In genomic region chr16:87855852-87856715, GRCh38 we compare ENCODE assay signal across 8 cellular contexts. TPM values are rescaled to one million over a fixed set of nuclear protein-coding genes. Genes with fewer than 3 reads are reported as not detected.
DNase-seq lines count a peak whose midpoint lies in the region; ATAC-seq, FAIRE-seq and TF ChIP-seq lines count a peak whose summit lies in the region.

No MANE protein-coding gene starts in this region.

- no peak overlapping the region for H2BK120ac ChIP-seq in H1 (replicated peaks; ENCODE audit: low read depth, low read length)

- H3K27me3 ChIP-seq in H1 (replicated peaks in 1 of 4; ENCODE audit: control insufficient read depth in 3 of 4, extremely low read depth in 1 of 4, insufficient read depth in 3 of 4, low read length in 3 of 4) (no peaks in the 10 kb centered on the region), GM23338 (ENCODE audit: insufficient read depth) (no peaks in the 10 kb centered on the region)

- no peak overlapping the region for H3K4ac ChIP-seq in H1 (replicated peaks; ENCODE audit: insufficient read length, low read depth, low read length)

- H3K14ac ChIP-seq in H1 (ENCODE audit: insufficient read length), result no peak overlapping the region

- H3K23ac ChIP-seq in H1 (ENCODE audit: insufficient read length), result no peak overlapping the region

- peak overlapping the region; percentile 86 to 94 for H3K27ac Mint-ChIP-seq in natural killer cell
- H3K27ac Mint-ChIP-seq in GM23338, result no peak overlapping the region

- no peak overlapping the region for H2AK5ac ChIP-seq in H1 (ENCODE audit: low read depth, low read length)

- H3K56ac ChIP-seq in H1 (replicated peaks; ENCODE audit: insufficient read length, low read depth, low read length), result no peak overlapping the region

- no peak for TF ChIP-seq RAD21 in H1 (IDR thresholded peaks at IDR 0.05 in 1 of 2, conservative IDR thresholded peaks at IDR 0.05 in 1 of 2; ENCODE audit: low read depth in 2 of 2, low read length in 2 of 2)

- H4K20me1 ChIP-seq in H1 (replicated peaks in 1 of 2; ENCODE audit: control insufficient read depth in 1 of 2, insufficient read depth in 2 of 2, low read length in 2 of 2) (peaks cover 7 to 10% of the 10 kb centered on the region in 2 experiments), GM23338 (replicated peaks; ENCODE audit: insufficient read depth) (peaks cover 37% of the 10 kb centered on the region)

- H3K23me2 ChIP-seq in H1 (ENCODE audit: low read depth, low read length), result no peaks in the 10 kb centered on the region

- H3K4me3 Mint-ChIP-seq in natural killer cell (peak overlapping the region; percentile 81), GM23338 (no peak overlapping the region)

- H3K4me1 Mint-ChIP-seq in natural killer cell (peaks cover 16 to 38% of the 10 kb centered on the region in 2 donors), GM23338 (peaks cover 61% of the 10 kb centered on the region)

- H3K9me3 ChIP-seq in H1 (ENCODE audit: insufficient read depth in 2 of 2, low read depth in 1 of 2, low read length in 1 of 2), result no peaks in the 10 kb centered on the region

- in situ Hi-C loops in GM13977 (cut with MboI; ENCODE audit: low pct_unique_long_range_greater_than_20kb, low sequenced_read_pairs, unreplicated experiment) (no loop called here), SK-MEL-5 (cut with HindIII; ENCODE audit: low pct_unique_long_range_greater_than_20kb, low sequenced_read_pairs) (no loop called here)

- no peak for TF ChIP-seq POLR2A in H1 (IDR thresholded peaks at IDR 0.05; ENCODE audit: control extremely low read depth in 1 of 2, low read depth in 2 of 2, low read length in 2 of 2)

- H3K79me1 ChIP-seq in H1 (ENCODE audit: low read depth, low read length), result peaks cover 2% of the 10 kb centered on the region

- H3K36me3 ChIP-seq in H1 (ENCODE audit: control insufficient read depth in 2 of 4, insufficient read depth in 4 of 4, low read length in 3 of 4), result peaks cover 3 to 17% (median 4%) of the 10 kb centered on the region in 4 experiments; a peak in 6 of 8 replicates
- 0 out of 2 replicates have a peak, but pooled peaks cover 4% of the 10 kb centered on the region for H3K36me3 ChIP-seq in GM23338 (ENCODE audit: insufficient read depth)

- H3K27me3 Mint-ChIP-seq in natural killer cell (ENCODE audit: low read depth in 2 of 2) (no peaks in the 10 kb centered on the region), GM23338 (ENCODE audit: insufficient read depth, low read depth, poor library complexity) (peaks cover 28% of the 10 kb centered on the region)

- no peaks in the 10 kb centered on the region for H3K9me2 ChIP-seq in GM23338 (ENCODE audit: insufficient read depth)

- H3K4me1 ChIP-seq in H1 (replicated peaks in 1 of 4; ENCODE audit: control insufficient read depth in 3 of 4, insufficient read depth in 4 of 4, low read length in 3 of 4) (peaks cover 16 to 40% (median 27%) of the 10 kb centered on the region in 4 experiments), GM23338 (ENCODE audit: insufficient read depth) (peaks cover 32% of the 10 kb centered on the region)

- H3K9ac ChIP-seq in H1 (replicated peaks in 1 of 4; ENCODE audit: extremely low read depth in 1 of 4, low read depth in 3 of 4, low read length in 3 of 4), result no peak overlapping the region

- CTCF ChIA-PET in H1 (lab: Charles Lee; ENCODE audit: partially characterized antibody), result interaction anchor here (0.6 to 8.8 kb wide), 7 partner anchors 9 to 92 kb away, joined by 3 to 115 read pairs (median 3); no protein-coding TSS in a partner anchor

- H2AFZ ChIP-seq in H1 (ENCODE audit: low read length) (no peak overlapping the region), GM23338 (no peak overlapping the region)

- H4K8ac ChIP-seq in H1 (ENCODE audit: extremely low read depth, insufficient read depth, low read length), result 0 out of 2 replicates have a peak overlapping the region, but pooled peaks have one; percentile 5

- no peak overlapping the region for H4K5ac ChIP-seq in H1 (ENCODE audit: insufficient read length, low read depth, low read length)

- WGBS in H1 (ENCODE audit: extremely low coverage in 1 of 2, insufficient coverage in 1 of 2, insufficient read length in 1 of 2, insufficient replicate concordance in 2 of 2, low coverage in 1 of 2, low lambda C conversion rate in 2 of 2, missing lambda C conversion rate in 1 of 2), 2 experiments, result 87% methylated on average over 26 of the region's 26 CpGs; no CpG with 5 or more reads in 1 of the 2 experiments

- no peak overlapping the region for H2BK12ac ChIP-seq in H1 (ENCODE audit: low read depth, low read length)

- peak; percentile 28 to 65 (median 32) for ATAC-seq in natural killer cell
- ATAC-seq in HG03175 (IDR thresholded peaks at IDR 0.05; ENCODE audit: unreplicated experiment), result no peak
- no peak for ATAC-seq in HG02981 (IDR thresholded peaks at IDR 0.05; ENCODE audit: unreplicated experiment)
- ATAC-seq in GM23338, result no peak
- ATAC-seq in HG02852 (IDR thresholded peaks at IDR 0.05; ENCODE audit: unreplicated experiment), result no peak

- intact Hi-C loops in natural killer cell (cut with micrococcal nuclease), result loop anchor here (10.0 kb wide), 1 partner anchor 361 kb away; the partner anchor contains the start of gene ZCCHC14

- H3K4me2 ChIP-seq in H1 (ENCODE audit: insufficient read depth in 1 of 2, low read depth in 2 of 2, low read length in 2 of 2), result no peak overlapping the region
- no peak overlapping the region for H3K4me2 ChIP-seq in GM23338

- H3F3A ChIP-seq in GM23338 (replicated peaks; ENCODE audit: low read depth), result peaks cover 16% of the 10 kb centered on the region; the same call in 1 of the 2 replicates

- H3K27ac ChIP-seq in H1 (ENCODE audit: low read depth, low read length) (no peak overlapping the region), GM23338 (ENCODE audit: low read depth) (no peak overlapping the region)

- H3K79me2 ChIP-seq in H1 (ENCODE audit: control insufficient read depth in 1 of 2, insufficient read depth in 2 of 2, low read length in 2 of 2) (peaks cover 0 to 47% of the 10 kb centered on the region in 2 experiments; a peak in 2 of 4 replicates), GM23338 (replicated peaks; ENCODE audit: insufficient read depth) (peaks cover 84% of the 10 kb centered on the region)

- H3K9me3 Mint-ChIP-seq in natural killer cell (no peaks in the 10 kb centered on the region), GM23338 (no peaks in the 10 kb centered on the region)

- H3K36me3 Mint-ChIP-seq in natural killer cell (no peaks in the 10 kb centered on the region), GM23338 (ENCODE audit: low read depth) (peaks cover 77% of the 10 kb centered on the region)

- H3K18ac ChIP-seq in H1 (ENCODE audit: extremely low read depth, low read length), result no peak overlapping the region

- H4K91ac ChIP-seq in H1 (replicated peaks; ENCODE audit: insufficient read length, low read length), result no peak overlapping the region

- peak; percentile 38 for DNase-seq in GM13977 (ENCODE audit: low spot score)
- DNase-seq in SK-MEL-5 (ENCODE audit: low read depth, low spot score), result peak; percentile 40
- no peak for DNase-seq in H1 (ENCODE audit: low read depth in 1 of 2, low spot score in 2 of 2)
- peak; percentile 51 for DNase-seq in natural killer cell
- no peak for DNase-seq in GM23338 (ENCODE audit: low spot score)

- H3K4me3 ChIP-seq in H1 (ENCODE audit: extremely low read depth in 1 of 4, insufficient read depth in 2 of 4, low read depth in 3 of 4, low read length in 4 of 4), result no peak overlapping the region
- H3K4me3 ChIP-seq in GM23338, result no peak overlapping the region

- no peak for TF ChIP-seq EP300 in H1 (IDR thresholded peaks at IDR 0.05; ENCODE audit: borderline replicate concordance in 1 of 2, low read depth in 2 of 2, low read length in 2 of 2)

- POLR2A ChIA-PET in H1 (lab: Charles Lee; ENCODE audit: partially characterized antibody), result interaction anchor here (0.7 to 27.1 kb wide), 6 partner anchors 7 to 287 kb away, joined by 3 to 507 read pairs (median 6); partner anchors contain the start of gene SLC7A5

- no peak overlapping the region for H2BK5ac ChIP-seq in H1 (ENCODE audit: low read depth, low read length)

- no peak for FAIRE-seq in H1 (lab: Jason Lieb, UNC)

- no peak for TF ChIP-seq CTCF in GM13977 (IDR thresholded peaks at IDR 0.05; ENCODE audit: extremely low read depth, insufficient read depth, missing control alignments)
- no peak for TF ChIP-seq CTCF in H1 (IDR thresholded peaks at IDR 0.05; ENCODE audit: control extremely low read depth in 1 of 3, insufficient read depth in 1 of 3, low read depth in 1 of 3, low read length in 3 of 3)
- no peak for TF ChIP-seq CTCF in natural killer cell (IDR thresholded peaks at IDR 0.05)
- no peak for TF ChIP-seq CTCF in GM23338 (conservative IDR thresholded peaks at IDR 0.05; ENCODE audit: low read depth in 2 of 2)

- no peak overlapping the region for H2BK20ac ChIP-seq in H1 (ENCODE audit: low read length)

- no peak overlapping the region for H2BK15ac ChIP-seq in H1 (ENCODE audit: low read length)

TF ChIP-seq in H1, 55 proteins besides CTCF, POLR2A, EP300 and RAD21:
- no peak for TF ChIP-seq TAF1 (IDR thresholded peaks at IDR 0.05; ENCODE audit: low read depth, low read length)
- TF ChIP-seq POLR2AphosphoS5 (IDR thresholded peaks at IDR 0.05; ENCODE audit: low read depth, low read length), result peak; percentile 45; the same call in 1 of the 2 replicates

TF ChIP-seq in GM23338, 12 proteins besides CTCF, POLR2A, EP300 and RAD21 (continues in another document):
- no peak for TF ChIP-seq ZNF331 (CRISPR knock-in tag; IDR thresholded peaks at IDR 0.05; ENCODE audit: low read depth)

RNA-seq across cellular contexts. Expression of gene SLC7A5, which starts 13.2 kb away (rescaled TPM):
- total RNA-seq in SK-MEL-5 (2014; rRNA removed; shearing (Covaris generic)), result 190 and 226 TPM in 2 replicates
- 762 and 970 TPM in 2 replicates for polyA plus RNA-seq in SK-MEL-5 (2015; cell fraction: cytosol; rRNA removed)
- 170 and 178 TPM in 2 replicates for polyA plus RNA-seq in SK-MEL-5 (2015; cell fraction: nucleus; rRNA removed)
- total RNA-seq in H1 (2021; fragmentation: NEBNext Ultra II Directional; extraction: Animal tissue kit (Norgen Biotek cat#: 25700)), result 327 and 341 TPM in 2 replicates
- polyA plus RNA-seq in H1 (2011; rRNA removed), result 68.2 and 161 TPM in 2 replicates
- 65.1 TPM for polyA plus RNA-seq in H1 (2011; cell fraction: cytosol; rRNA removed)
- polyA plus RNA-seq in H1 (2011; cell fraction: nucleus; rRNA removed), result 122 TPM
- polyA plus RNA-seq in H1 (2012, experiment 1 of 2), result 126 to 176 TPM (median 151 TPM) in 4 replicates
- polyA plus RNA-seq in H1 (2012, experiment 2 of 2), result 202 TPM
- 316 TPM for polyA plus RNA-seq in H1 (2013, experiment 1 of 2)
- 381 TPM for polyA plus RNA-seq in H1 (2013, experiment 2 of 2)
- 34.4 and 63.7 TPM in 2 replicates for polyA minus RNA-seq in H1 (2011; rRNA and poly(A)+ RNA removed)
- 84.2 TPM for polyA minus RNA-seq in H1 (2011; cell fraction: cytosol; rRNA and poly(A)+ RNA removed)
- polyA minus RNA-seq in H1 (2011; cell fraction: nucleus; rRNA and poly(A)+ RNA removed), result 42.4 TPM
- 10 to 100 TPM; 27.2 to 66.1 (median 34.2) TPM for total RNA-seq in natural killer cell
- 328 and 386 TPM in 2 replicates for total RNA-seq in GM23338 (2014; rRNA removed; shearing (Covaris generic))
- 107 and 109 TPM in 2 replicates for polyA plus RNA-seq in GM23338 (2016; fragmentation: Nextera tagmentation; extraction: Ambion mirVana)

Comparison
In these comparisons a context has a peak if more than half of its experiments do, and no peak if none do; other contexts are left out.
1. DNase-seq: peak in GM13977 (single experiment), SK-MEL-5 (single experiment) and natural killer cell (single experiment); none in H1 (0 of 2) and GM23338 (single experiment).
2. ATAC-seq: peak in natural killer cell (3 of 3); none in HG03175 (single experiment), HG02981 (single experiment), GM23338 (single experiment) and HG02852 (single experiment).